Comparison of ENCODE assay signal across 14 cellular contexts in genomic region chr9:118961857-118962256, GRCh38.
DNase-seq lines count a peak whose midpoint lies in the region; ATAC-seq, FAIRE-seq and TF ChIP-seq lines count a peak whose summit lies in the region.
"Had no signal": no experiment of that assay in that cellular context is flagged by ENCODE, and none has a peak within 500 bp of the region (broad histone marks: within the 10 kb centered on the region; RNA-seq: fewer than 3 reads in every experiment).

No MANE protein-coding gene starts in this region.

- H3K4me1 ChIP-seq in heart left ventricle (peaks cover 0 to 13% (median 0%) of the 10 kb centered on the region in 12 donors), mucosa of descending colon (ENCODE audit: low read depth) (no peaks in the 10 kb centered on the region)
- H3K4me1 ChIP-seq: spleen had no signal

- peak; percentile 99 for FAIRE-seq in RCC 7860 (lab: Jason Lieb, UNC)

- ATAC-seq in heart left ventricle (peak; percentile 64 to 91 (median 82)), mucosa of descending colon (no peak)
- ATAC-seq: left lobe of liver had no signal

- no peak for TF ChIP-seq CTCF in heart left ventricle (IDR thresholded peaks at IDR 0.05)
- no peak for TF ChIP-seq CTCF in mucosa of descending colon (IDR thresholded peaks at IDR 0.05)

- H3K27ac ChIP-seq in heart left ventricle, result peak overlapping the region in 5 of 12 donors; percentile 2 to 44 (median 34)
- H3K27ac ChIP-seq: spleen had no signal

- no peaks in the 10 kb centered on the region for H3K9me3 ChIP-seq in heart left ventricle
- H3K9me3 ChIP-seq in mucosa of descending colon, result no peaks in the 10 kb centered on the region
- H3K9me3 ChIP-seq: SK-N-SH, spleen had no signal

- DNase-seq in GM03348 (ENCODE audit: low spot score) (peak; percentile 88), RCC 7860 (ENCODE audit: low spot score) (peak; percentile 99), heart left ventricle (no peak), renal cortical epithelial cell (ENCODE audit: low read depth) (peak; percentile 97), mucosa of descending colon (no peak), germinal center (ENCODE audit: low spot score) (no peak), activated gamma-delta T cell (lab: John Stamatoyannopoulos, UW) (no peak), MV-4-11 (lab: John Stamatoyannopoulos, UW) (no peak)
- DNase-seq: activated CD8-positive, alpha-beta memory T cell treated with anti-CD3 and anti-CD28 coated beads, Interleukin-2, amount 50 U/mL, for 4 hours; NCI-H1105 treated with DMSO at 0.1 percent for 48 hours; SK-N-SH; spleen; stimulated activated naive CD4-positive, alpha-beta T cell had no signal

- TF ChIP-seq POLR2A in heart left ventricle (IDR thresholded peaks at IDR 0.05), result no peak

- intact Hi-C loops in heart left ventricle (cut with DNase I), result no loop called here
- intact Hi-C loops in mucosa of descending colon (cut with DNase I, micrococcal nuclease), result no loop called here

- no peaks in the 10 kb centered on the region for H3K27me3 ChIP-seq in heart left ventricle
- H3K27me3 ChIP-seq: spleen had no signal

- 0 to 18% (median 12%) methylated on average over 1 of the region's 1 CpG for WGBS in heart left ventricle, 4 donors

- H3K36me3 ChIP-seq in heart left ventricle, result no peaks in the 10 kb centered on the region
- no peaks in the 10 kb centered on the region for H3K36me3 ChIP-seq in mucosa of descending colon (ENCODE audit: low read depth)
- H3K36me3 ChIP-seq: spleen had no signal

- no peak overlapping the region for H3K4me3 ChIP-seq in heart left ventricle
- no peak overlapping the region for H3K4me3 ChIP-seq in mucosa of descending colon
- H3K4me3 ChIP-seq: spleen had no signal

Comparison
In these comparisons a context has a peak if more than half of its experiments do, and no peak if none do; other contexts are left out.
1. DNase-seq: peak in GM03348 (single experiment), RCC 7860 (single experiment) and renal cortical epithelial cell (single experiment); none in heart left ventricle (0 of 5), mucosa of descending colon (0 of 3), germinal center (single experiment), activated gamma-delta T cell (single experiment) and MV-4-11 (single experiment).